11 cellular contexts compared by ENCODE assay signal in the genomic region with DNA sequence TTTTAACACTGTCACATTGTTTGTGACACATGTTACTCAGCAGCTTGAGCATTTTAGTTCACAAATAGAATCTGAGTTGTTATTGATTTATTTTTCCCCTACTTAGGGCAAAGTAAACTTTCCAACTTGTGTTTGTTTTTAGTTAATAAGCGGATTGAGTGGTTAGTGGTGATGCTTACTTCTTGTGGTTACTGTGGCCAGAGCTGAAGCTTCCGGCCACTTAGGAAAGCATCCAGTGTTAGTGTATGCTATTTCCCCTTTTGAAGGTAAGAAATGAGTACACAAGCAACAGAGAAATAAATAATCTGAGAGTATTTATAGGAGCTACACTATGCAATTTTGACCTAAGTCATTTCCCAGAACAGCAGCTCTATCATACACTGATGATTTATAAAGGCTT.
DNase-seq lines count a peak whose midpoint lies in the region; ATAC-seq and TF ChIP-seq lines count a peak whose summit lies in the region.
"Had no signal": no experiment of that assay in that cellular context is flagged by ENCODE, and none has a peak within 500 bp of the region (broad histone marks: within the 10 kb centered on the region; RNA-seq: fewer than 3 reads in every experiment).

No MANE protein-coding gene starts in this region.

- POLR2A ChIA-PET in WTC11 (lab: Charles Lee), result no interaction called here

- H3K9me3 ChIP-seq in ascending aorta, result no peaks in the 10 kb centered on the region
- H3K9me3 ChIP-seq: MG63 had no signal

- H3K4me1 Mint-ChIP-seq in WTC11, result no peaks in the 10 kb centered on the region
- no peaks in the 10 kb centered on the region for H3K4me1 Mint-ChIP-seq in activated T-cell treated with anti-CD3 and anti-CD28 coated beads, Interleukin-2, amount 50 U/mL, for 24 hours (ENCODE audit: low read depth)
- H3K4me1 Mint-ChIP-seq in natural killer cell treated with Interleukin-12 subunit alpha and Interleukin-12 subunit beta and Interleukin-15 and Interleukin-18, amount 100 ng/mL, for 72 hours (ENCODE audit: low read depth in 2 of 2), result no peaks in the 10 kb centered on the region

- peak; percentile 96 for ATAC-seq in GM21381 (IDR thresholded peaks at IDR 0.05; ENCODE audit: unreplicated experiment)
- peak; percentile 85 for ATAC-seq in HG03066 (IDR thresholded peaks at IDR 0.05; ENCODE audit: low read depth, unreplicated experiment)
- ATAC-seq in WTC11, result no peak
- no peak for ATAC-seq in natural killer cell treated with Interleukin-12 subunit alpha and Interleukin-12 subunit beta and Interleukin-15 and Interleukin-18, amount 100 ng/mL, for 72 hours

- no peak overlapping the region for H3K27ac Mint-ChIP-seq in WTC11
- no peak overlapping the region for H3K27ac Mint-ChIP-seq in activated T-cell treated with anti-CD3 and anti-CD28 coated beads, Interleukin-2, amount 50 U/mL, for 24 hours
- H3K27ac Mint-ChIP-seq in natural killer cell treated with Interleukin-12 subunit alpha and Interleukin-12 subunit beta and Interleukin-15 and Interleukin-18, amount 100 ng/mL, for 72 hours, result no peak overlapping the region
- H3K27ac Mint-ChIP-seq: dendritic cell treated with granulocyte-macrophage colony-stimulating factor and Interleukin-4, amounts not matched to agents 40 ng/mL and 50 ng/mL, for 4 days had no signal

- H3K4me1 ChIP-seq in ascending aorta, result no peaks in the 10 kb centered on the region

- no peak overlapping the region for H3K4me3 Mint-ChIP-seq in WTC11
- H3K4me3 Mint-ChIP-seq in activated T-cell treated with anti-CD3 and anti-CD28 coated beads, Interleukin-2, amount 50 U/mL, for 24 hours, result no peak overlapping the region
- no peak overlapping the region for H3K4me3 Mint-ChIP-seq in natural killer cell treated with Interleukin-12 subunit alpha and Interleukin-12 subunit beta and Interleukin-15 and Interleukin-18, amount 100 ng/mL, for 72 hours
- H3K4me3 Mint-ChIP-seq: dendritic cell treated with granulocyte-macrophage colony-stimulating factor and Interleukin-4, amounts not matched to agents 40 ng/mL and 50 ng/mL, for 4 days had no signal

- peaks cover 16% of the 10 kb centered on the region for H3K9me3 Mint-ChIP-seq in WTC11
- peaks cover 38% of the 10 kb centered on the region for H3K9me3 Mint-ChIP-seq in activated T-cell treated with anti-CD3 and anti-CD28 coated beads, Interleukin-2, amount 50 U/mL, for 24 hours
- H3K9me3 Mint-ChIP-seq in natural killer cell treated with Interleukin-12 subunit alpha and Interleukin-12 subunit beta and Interleukin-15 and Interleukin-18, amount 100 ng/mL, for 72 hours, result peaks cover 14% of the 10 kb centered on the region

- CTCF ChIA-PET in WTC11 (lab: Charles Lee), result no interaction called here

- no peak overlapping the region for H3K27ac ChIP-seq in ascending aorta
- H3K27ac ChIP-seq: SK-N-MC had no signal

- no peaks in the 10 kb centered on the region for H3K27me3 ChIP-seq in ascending aorta
- H3K27me3 ChIP-seq: MG63 had no signal

- H3K36me3 Mint-ChIP-seq in WTC11, result peaks cover 2% of the 10 kb centered on the region; the same call in 1 of the 2 replicates
- no peaks in the 10 kb centered on the region for H3K36me3 Mint-ChIP-seq in activated T-cell treated with anti-CD3 and anti-CD28 coated beads, Interleukin-2, amount 50 U/mL, for 24 hours (ENCODE audit: low read depth)
- H3K36me3 Mint-ChIP-seq in natural killer cell treated with Interleukin-12 subunit alpha and Interleukin-12 subunit beta and Interleukin-15 and Interleukin-18, amount 100 ng/mL, for 72 hours, result peaks cover 7% of the 10 kb centered on the region

- no peaks in the 10 kb centered on the region for H3K27me3 Mint-ChIP-seq in WTC11 (ENCODE audit: low read depth)
- no peaks in the 10 kb centered on the region for H3K27me3 Mint-ChIP-seq in activated T-cell treated with anti-CD3 and anti-CD28 coated beads, Interleukin-2, amount 50 U/mL, for 24 hours
- H3K27me3 Mint-ChIP-seq in natural killer cell treated with Interleukin-12 subunit alpha and Interleukin-12 subunit beta and Interleukin-15 and Interleukin-18, amount 100 ng/mL, for 72 hours, result no peaks in the 10 kb centered on the region
- H3K27me3 Mint-ChIP-seq: dendritic cell treated with granulocyte-macrophage colony-stimulating factor and Interleukin-4, amounts not matched to agents 40 ng/mL and 50 ng/mL, for 4 days had no signal

- intact Hi-C loops in ascending aorta (cut with DNase I), result no loop called here

- TF ChIP-seq CTCF in WTC11 (IDR thresholded peaks at IDR 0.05), result no peak
- TF ChIP-seq CTCF in ascending aorta (IDR thresholded peaks at IDR 0.05), result no peak

- no peak overlapping the region for H3K4me3 ChIP-seq in ascending aorta
- H3K4me3 ChIP-seq: MG63, SK-N-MC had no signal

- H3K36me3 ChIP-seq in ascending aorta, result no peaks in the 10 kb centered on the region
- H3K36me3 ChIP-seq: MG63 had no signal

- DNase-seq in DMS53 treated with DMSO at 0.1 percent for 48 hours (lab: John Stamatoyannopoulos, UW; ENCODE audit: unreplicated experiment) (peak; percentile 25), NOMO-1 treated with dmso at 0.1 percent for 144 hours (lab: John Stamatoyannopoulos, UW; ENCODE audit: unreplicated experiment) (peak; percentile 11), WTC11 (ENCODE audit: low spot score) (no peak), ascending aorta (ENCODE audit: low spot score in 2 of 2) (no peak)
- no peak for DNase-seq in activated T-cell treated with anti-CD3 and anti-CD28 coated beads, Interleukin-2, amount 50 U/mL, for 24 hours
- DNase-seq in natural killer cell treated with Interleukin-12 subunit alpha and Interleukin-12 subunit beta and Interleukin-15 and Interleukin-18, amount 100 ng/mL, for 72 hours (ENCODE audit: low spot score), result no peak
- DNase-seq: MG63 had no signal

TF ChIP-seq in WTC11, 78 proteins besides CTCF, POLR2A, EP300 and RAD21 (continues in another document):
- no peak for TF ChIP-seq ZNF263 (CRISPR knock-in tag; IDR thresholded peaks at IDR 0.05; ENCODE audit: low read depth)
- no peak for TF ChIP-seq SMAD3 (CRISPR knock-in tag; IDR thresholded peaks at IDR 0.05; ENCODE audit: borderline replicate concordance)
- TF ChIP-seq GABPB1 (CRISPR knock-in tag; IDR thresholded peaks at IDR 0.05), result no peak
- TF ChIP-seq ZNF219 (CRISPR knock-in tag; IDR thresholded peaks at IDR 0.05; ENCODE audit: borderline replicate concordance), result no peak
- TF ChIP-seq, protein P1, sequence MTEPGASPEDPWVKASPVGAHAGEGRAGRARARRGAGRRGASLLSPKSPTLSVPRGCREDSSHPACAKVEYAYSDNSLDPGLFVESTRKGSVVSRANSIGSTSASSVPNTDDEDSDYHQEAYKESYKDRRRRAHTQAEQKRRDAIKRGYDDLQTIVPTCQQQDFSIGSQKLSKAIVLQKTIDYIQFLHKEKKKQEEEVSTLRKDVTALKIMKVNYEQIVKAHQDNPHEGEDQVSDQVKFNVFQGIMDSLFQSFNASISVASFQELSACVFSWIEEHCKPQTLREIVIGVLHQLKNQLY (CRISPR knock-in tag; IDR thresholded peaks at IDR 0.05), result no peak
- no peak for TF ChIP-seq NR3C1 (CRISPR knock-in tag; conservative IDR thresholded peaks at IDR 0.05; ENCODE audit: low read depth)
- TF ChIP-seq, protein P2, sequence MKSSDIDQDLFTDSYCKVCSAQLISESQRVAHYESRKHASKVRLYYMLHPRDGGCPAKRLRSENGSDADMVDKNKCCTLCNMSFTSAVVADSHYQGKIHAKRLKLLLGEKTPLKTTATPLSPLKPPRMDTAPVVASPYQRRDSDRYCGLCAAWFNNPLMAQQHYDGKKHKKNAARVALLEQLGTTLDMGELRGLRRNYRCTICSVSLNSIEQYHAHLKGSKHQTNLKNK (CRISPR knock-in tag; IDR thresholded peaks at IDR 0.05), result no peak
- TF ChIP-seq, protein P3, sequence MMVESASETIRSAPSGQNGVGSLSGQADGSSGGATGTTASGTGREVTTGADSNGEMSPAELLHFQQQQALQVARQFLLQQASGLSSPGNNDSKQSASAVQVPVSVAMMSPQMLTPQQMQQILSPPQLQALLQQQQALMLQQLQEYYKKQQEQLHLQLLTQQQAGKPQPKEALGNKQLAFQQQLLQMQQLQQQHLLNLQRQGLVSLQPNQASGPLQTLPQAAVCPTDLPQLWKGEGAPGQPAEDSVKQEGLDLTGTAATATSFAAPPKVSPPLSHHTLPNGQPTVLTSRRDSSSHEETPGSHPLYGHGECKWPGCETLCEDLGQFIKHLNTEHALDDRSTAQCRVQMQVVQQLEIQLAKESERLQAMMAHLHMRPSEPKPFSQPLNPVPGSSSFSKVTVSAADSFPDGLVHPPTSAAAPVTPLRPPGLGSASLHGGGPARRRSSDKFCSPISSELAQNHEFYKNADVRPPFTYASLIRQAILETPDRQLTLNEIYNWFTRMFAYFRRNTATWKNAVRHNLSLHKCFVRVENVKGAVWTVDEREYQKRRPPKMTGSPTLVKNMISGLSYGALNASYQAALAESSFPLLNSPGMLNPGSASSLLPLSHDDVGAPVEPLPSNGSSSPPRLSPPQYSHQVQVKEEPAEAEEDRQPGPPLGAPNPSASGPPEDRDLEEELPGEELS (CRISPR knock-in tag; IDR thresholded peaks at IDR 0.05), result no peak
- TF ChIP-seq, protein P4, sequence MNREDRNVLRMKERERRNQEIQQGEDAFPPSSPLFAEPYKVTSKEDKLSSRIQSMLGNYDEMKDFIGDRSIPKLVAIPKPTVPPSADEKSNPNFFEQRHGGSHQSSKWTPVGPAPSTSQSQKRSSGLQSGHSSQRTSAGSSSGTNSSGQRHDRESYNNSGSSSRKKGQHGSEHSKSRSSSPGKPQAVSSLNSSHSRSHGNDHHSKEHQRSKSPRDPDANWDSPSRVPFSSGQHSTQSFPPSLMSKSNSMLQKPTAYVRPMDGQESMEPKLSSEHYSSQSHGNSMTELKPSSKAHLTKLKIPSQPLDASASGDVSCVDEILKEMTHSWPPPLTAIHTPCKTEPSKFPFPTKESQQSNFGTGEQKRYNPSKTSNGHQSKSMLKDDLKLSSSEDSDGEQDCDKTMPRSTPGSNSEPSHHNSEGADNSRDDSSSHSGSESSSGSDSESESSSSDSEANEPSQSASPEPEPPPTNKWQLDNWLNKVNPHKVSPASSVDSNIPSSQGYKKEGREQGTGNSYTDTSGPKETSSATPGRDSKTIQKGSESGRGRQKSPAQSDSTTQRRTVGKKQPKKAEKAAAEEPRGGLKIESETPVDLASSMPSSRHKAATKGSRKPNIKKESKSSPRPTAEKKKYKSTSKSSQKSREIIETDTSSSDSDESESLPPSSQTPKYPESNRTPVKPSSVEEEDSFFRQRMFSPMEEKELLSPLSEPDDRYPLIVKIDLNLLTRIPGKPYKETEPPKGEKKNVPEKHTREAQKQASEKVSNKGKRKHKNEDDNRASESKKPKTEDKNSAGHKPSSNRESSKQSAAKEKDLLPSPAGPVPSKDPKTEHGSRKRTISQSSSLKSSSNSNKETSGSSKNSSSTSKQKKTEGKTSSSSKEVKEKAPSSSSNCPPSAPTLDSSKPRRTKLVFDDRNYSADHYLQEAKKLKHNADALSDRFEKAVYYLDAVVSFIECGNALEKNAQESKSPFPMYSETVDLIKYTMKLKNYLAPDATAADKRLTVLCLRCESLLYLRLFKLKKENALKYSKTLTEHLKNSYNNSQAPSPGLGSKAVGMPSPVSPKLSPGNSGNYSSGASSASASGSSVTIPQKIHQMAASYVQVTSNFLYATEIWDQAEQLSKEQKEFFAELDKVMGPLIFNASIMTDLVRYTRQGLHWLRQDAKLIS (CRISPR knock-in tag; IDR thresholded peaks at IDR 0.05; ENCODE audit: borderline replicate concordance), result no peak
- no peak for TF ChIP-seq NFE2L1 (CRISPR knock-in tag; IDR thresholded peaks at IDR 0.05)

Comparison
In these comparisons a context has a peak if more than half of its experiments do, and no peak if none do; other contexts are left out.
1. DNase-seq: peak in DMS53 treated with DMSO at 0.1 percent for 48 hours (single experiment) and NOMO-1 treated with dmso at 0.1 percent for 144 hours (single experiment); none in WTC11 (single experiment), activated T-cell treated with anti-CD3 and anti-CD28 coated beads, Interleukin-2, amount 50 U/mL, for 24 hours (single experiment), ascending aorta (0 of 2) and natural killer cell treated with Interleukin-12 subunit alpha and Interleukin-12 subunit beta and Interleukin-15 and Interleukin-18, amount 100 ng/mL, for 72 hours (single experiment).
2. ATAC-seq: peak in GM21381 (single experiment) and HG03066 (single experiment); none in WTC11 (single experiment) and natural killer cell treated with Interleukin-12 subunit alpha and Interleukin-12 subunit beta and Interleukin-15 and Interleukin-18, amount 100 ng/mL, for 72 hours (0 of 2).